8 cellular contexts compared by ENCODE assay signal in the genomic region with DNA sequence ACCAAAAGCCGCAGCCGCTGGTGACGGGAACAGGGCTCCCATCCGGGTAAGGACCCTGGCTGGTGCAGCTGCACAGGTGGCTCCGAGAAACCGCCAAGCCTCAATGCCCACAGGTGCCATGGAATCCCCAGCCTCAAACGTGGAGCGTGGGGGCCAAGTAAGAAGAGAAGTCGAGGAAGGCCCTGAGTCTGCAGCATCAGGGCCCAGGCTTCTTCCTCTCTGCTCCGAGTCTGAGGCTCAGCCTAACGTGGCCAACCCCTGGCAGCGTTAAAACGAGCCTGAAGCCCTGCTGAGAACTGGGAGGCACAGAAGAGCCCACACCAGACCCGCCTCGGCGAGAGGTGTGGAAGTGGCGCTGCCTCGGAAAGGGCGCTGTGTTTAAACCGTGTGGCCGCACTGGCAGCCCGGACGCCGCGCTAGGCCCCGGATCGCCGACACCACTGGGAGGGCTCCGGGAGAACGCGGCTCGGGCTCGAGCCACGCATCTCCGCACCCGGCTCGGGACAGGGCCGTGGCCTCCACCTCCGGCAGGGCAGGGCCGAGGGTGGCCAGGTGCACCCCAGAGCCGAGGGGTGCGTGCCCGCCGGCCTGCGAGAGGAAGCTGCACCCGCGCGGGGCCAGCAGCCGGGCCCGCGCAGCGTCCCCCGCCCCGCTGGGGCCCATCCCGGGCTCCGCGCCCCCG. TPM values are rescaled to one million over a fixed set of nuclear protein-coding genes. Genes with fewer than 3 reads are reported as not detected.
A peak's percentile ranks its signal among the peaks of the same experiment; 100 is the strongest.
DNase-seq lines count a peak whose midpoint lies in the region; ATAC-seq and TF ChIP-seq lines count a peak whose summit lies in the region.

No MANE protein-coding gene starts in this region.

- no peaks in the 10 kb centered on the region for H3K27me3 ChIP-seq in PC-3 (ENCODE audit: low read length)
- no peaks in the 10 kb centered on the region for H3K27me3 ChIP-seq in endocrine pancreas (ENCODE audit: control insufficient read depth, insufficient read depth, low read length)

- DNase-seq in NCI-H146 (lab: John Stamatoyannopoulos, UW): peak; percentile 20
- DNase-seq in NCI-H146 treated with DMSO at 0.1 percent for 48 hours (lab: John Stamatoyannopoulos, UW; ENCODE audit: unreplicated experiment): no peak
- no peak for DNase-seq in PC-3
- DNase-seq in natural killer cell: no peak
- DNase-seq in occipital lobe (lab: John Stamatoyannopoulos, UW): no peak
- no peak for DNase-seq in inferior parietal cortex (ENCODE audit: extremely low spot score)

- H3K27ac ChIP-seq in PC-3 (ENCODE audit: low read length): no peak overlapping the region

- intact Hi-C loops in PC-3 (cut with micrococcal nuclease): no loop called here
- intact Hi-C loops in natural killer cell (cut with micrococcal nuclease): loop anchor here (2.0 kb wide), 1 partner anchor 15 kb away; a partner anchor contains a TSS

- BruUV-seq in PC-3 (replicated peaks; lab: Mats Ljungman, UMichigan): no TSS peak

- H3K9me2 ChIP-seq in PC-3 (replicated peaks; ENCODE audit: low read length): no peaks in the 10 kb centered on the region

- H3K4me2 ChIP-seq in PC-3 (ENCODE audit: low read length): peak overlapping the region; percentile 97

- peak; percentile 14 for ATAC-seq in HG02571 (IDR thresholded peaks at IDR 0.05; ENCODE audit: unreplicated experiment)
- peak; percentile 10; the same call in 1 of the 2 replicates for ATAC-seq in PC-3
- peak in 1 of 3 donors; percentile 0 for ATAC-seq in natural killer cell

- 0 out of 2 replicates have a peak, but pooled peaks cover 8% of the 10 kb centered on the region for H4K20me1 ChIP-seq in PC-3 (ENCODE audit: low read length)

- peak overlapping the region; percentile 43 to 54 for H3K27ac Mint-ChIP-seq in natural killer cell

- H3K36me3 Mint-ChIP-seq in natural killer cell: no peaks in the 10 kb centered on the region

- no peaks in the 10 kb centered on the region for H3K9me3 ChIP-seq in PC-3 (ENCODE audit: low read length)
- no peaks in the 10 kb centered on the region for H3K9me3 ChIP-seq in endocrine pancreas (ENCODE audit: control insufficient read depth, low read length)

- peaks cover 21% of the 10 kb centered on the region for H3K79me2 ChIP-seq in PC-3 (ENCODE audit: low read length)

- H3K9me3 Mint-ChIP-seq in natural killer cell: no peaks in the 10 kb centered on the region

- no peak overlapping the region for H2AFZ ChIP-seq in PC-3 (ENCODE audit: low read length)

- H3K9ac ChIP-seq in PC-3 (ENCODE audit: low read length): peak overlapping the region; percentile 83
- peak overlapping the region; percentile 65 for H3K9ac ChIP-seq in endocrine pancreas (ENCODE audit: control insufficient read depth, insufficient read depth, low read length)

- H3K4me3 ChIP-seq in PC-3 (ENCODE audit: low read length) (peak overlapping the region; percentile 89), endocrine pancreas (ENCODE audit: control insufficient read depth, insufficient read depth, low read length) (no peak overlapping the region)

- H3K4me1 ChIP-seq in PC-3 (ENCODE audit: insufficient read depth, low read length): 0 out of 2 replicates have a peak, but pooled peaks cover 9% of the 10 kb centered on the region
- H3K4me1 ChIP-seq in endocrine pancreas (ENCODE audit: control insufficient read depth, insufficient read depth, low read length): no peaks in the 10 kb centered on the region

- CTCF ChIA-PET in PC-3 (lab: Charles Lee): interaction anchor here (1.1 kb wide), 1 partner anchor 16 kb away, joined by 8 read pairs; a partner anchor contains a TSS

- H3K27me3 Mint-ChIP-seq in natural killer cell (ENCODE audit: low read depth in 2 of 2): no peaks in the 10 kb centered on the region

- POLR2A ChIA-PET in PC-3 (lab: Charles Lee; ENCODE audit: unreplicated experiment): no interaction called here

- peaks cover 6 to 14% of the 10 kb centered on the region in 2 donors for H3K4me1 Mint-ChIP-seq in natural killer cell

- H3K36me3 ChIP-seq in PC-3 (ENCODE audit: low read depth, low read length): peaks cover 10% of the 10 kb centered on the region; the same call in 1 of the 2 replicates
- H3K36me3 ChIP-seq in endocrine pancreas (ENCODE audit: control insufficient read depth, insufficient read depth, low read length): no peaks in the 10 kb centered on the region

- TF ChIP-seq CTCF in PC-3 (conservative IDR thresholded peaks at IDR 0.05; ENCODE audit: low read depth, low read length) (no peak), natural killer cell (IDR thresholded peaks at IDR 0.05) (no peak)

- H3F3A ChIP-seq in PC-3 (ENCODE audit: low read length, unreplicated experiment): no peaks in the 10 kb centered on the region

- peak overlapping the region; percentile 83 for H3K4me3 Mint-ChIP-seq in natural killer cell

RNA-seq across cellular contexts. Expression of a gene that starts 0.7 kb away (rescaled TPM):
- total RNA-seq in PC-3 (2014; rRNA removed): 39.5 and 42.6 TPM in 2 replicates
- 10 to 100 TPM in 2 of 3 donors, 1 to 10 TPM in 1; 6.5 to 18.8 (median 16.3) TPM for total RNA-seq in natural killer cell
- total RNA-seq in occipital lobe: 17.9 TPM

RNA-seq across cellular contexts. Expression of a gene that starts 10.9 kb away (rescaled TPM):
- total RNA-seq in PC-3 (2014; rRNA removed): 35.1 and 40.9 TPM in 2 replicates
- 10 to 100 TPM; 39.5 to 51.0 (median 48.5) TPM for total RNA-seq in natural killer cell
- total RNA-seq in occipital lobe: 26.5 TPM

RNA-seq across cellular contexts. Expression of a gene that starts 15.9 kb away (rescaled TPM):
- total RNA-seq in PC-3 (2014; rRNA removed) (77.5 and 78.0 TPM in 2 replicates), natural killer cell (100 to 1,000 TPM in 1 of 3 donors, 10 to 100 TPM in 2; 80.7 to 105 (median 92.9) TPM), occipital lobe (9.5 TPM)

RNA-seq across cellular contexts. Expression of a gene that starts 29.2 kb away (rescaled TPM):
- total RNA-seq in PC-3 (2014; rRNA removed) (42.8 and 76.3 TPM in 2 replicates), natural killer cell (100 to 1,000 TPM; 173 to 200 (median 176) TPM), occipital lobe (68.3 TPM)

RNA-seq across cellular contexts. Expression of a gene that starts 37.9 kb away (rescaled TPM):
- 159 and 193 TPM in 2 replicates for total RNA-seq in PC-3 (2014; rRNA removed)
- 10 to 100 TPM; 11.5 to 17.9 (median 16.8) TPM for total RNA-seq in natural killer cell
- 20.0 TPM for total RNA-seq in occipital lobe
